In the genomic region with DNA sequence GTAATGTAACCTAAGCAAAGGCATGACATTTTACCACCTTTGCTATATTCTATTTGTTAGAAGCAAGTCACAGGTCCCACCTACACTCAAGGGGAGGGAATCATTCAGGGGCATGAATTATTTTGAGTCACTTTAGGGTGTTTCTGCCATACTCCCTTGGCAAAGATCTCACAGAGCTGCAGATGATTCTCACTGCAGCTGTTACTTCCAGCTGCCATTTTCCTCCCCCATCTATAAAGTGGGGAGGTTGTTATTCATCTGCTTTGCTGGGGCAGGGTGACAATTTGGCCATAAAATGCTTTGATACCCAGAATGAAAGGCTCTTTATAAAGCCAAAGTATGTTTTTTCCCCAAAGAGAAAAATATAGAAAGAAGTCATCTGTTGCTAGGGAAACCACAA, we compare ENCODE assay signal across 18 cellular contexts.
"Had no signal": no experiment of that assay in that cellular context is flagged by ENCODE, and none has a peak within 500 bp of the region (broad histone marks: within the 10 kb centered on the region; RNA-seq: fewer than 3 reads in every experiment).

No MANE protein-coding gene starts in this region.

- H3K9me3 ChIP-seq: colonic mucosa, esophagus muscularis mucosa, gastrocnemius medialis, heart right ventricle, left lung, lower lobe of right lung had no signal

- H3K4me3 ChIP-seq: colonic mucosa, esophagus muscularis mucosa, gastrocnemius medialis, heart right ventricle, left lung, lower lobe of right lung had no signal

- H3K36me3 Mint-ChIP-seq: naive B cell had no signal

- H3K27me3 ChIP-seq: colonic mucosa, esophagus muscularis mucosa, foreskin keratinocyte, gastrocnemius medialis, heart right ventricle, left lung had no signal

- H3K36me3 ChIP-seq: colonic mucosa, esophagus muscularis mucosa, gastrocnemius medialis, heart right ventricle, left lung, lower lobe of right lung had no signal

- H3K4me1 Mint-ChIP-seq: naive B cell had no signal

- H3K27ac Mint-ChIP-seq: dendritic cell treated with granulocyte-macrophage colony-stimulating factor and Interleukin-4, amounts not matched to agents 40 ng/mL and 50 ng/mL, for 4 days; naive B cell had no signal

- H3K4me1 ChIP-seq: colonic mucosa, esophagus muscularis mucosa, foreskin keratinocyte, gastrocnemius medialis, heart right ventricle, left lung, lower lobe of right lung had no signal

- H3K27me3 Mint-ChIP-seq: dendritic cell treated with granulocyte-macrophage colony-stimulating factor and Interleukin-4, amounts not matched to agents 40 ng/mL and 50 ng/mL, for 4 days; naive B cell had no signal

- H3K27ac ChIP-seq: colonic mucosa, esophagus muscularis mucosa, foreskin keratinocyte, gastrocnemius medialis, heart right ventricle, left lung, lower lobe of right lung had no signal

- H3K4me3 Mint-ChIP-seq: dendritic cell treated with granulocyte-macrophage colony-stimulating factor and Interleukin-4, amounts not matched to agents 40 ng/mL and 50 ng/mL, for 4 days; naive B cell had no signal

- H3K9me3 Mint-ChIP-seq: dendritic cell treated with granulocyte-macrophage colony-stimulating factor and Interleukin-4, amounts not matched to agents 40 ng/mL and 50 ng/mL, for 4 days had no signal

- DNase-seq: colonic mucosa; cortex of kidney; effector memory CD4-positive, alpha-beta T cell; foreskin keratinocyte; gastrocnemius medialis; glutamatergic neuron; head of caudate nucleus; heart right ventricle; hippocampal formation; left cardiac atrium; left lung; left ventricle myocardium superior; lower lobe of right lung; mesenchymal stem cell; midbrain; naive B cell had no signal

- ATAC-seq: foreskin keratinocyte, gastrocnemius medialis, heart right ventricle, left cardiac atrium, left lung, left ventricle myocardium superior, lower lobe of right lung had no signal
